Comparison of ENCODE assay signal across 22 cellular contexts in the genomic region with DNA sequence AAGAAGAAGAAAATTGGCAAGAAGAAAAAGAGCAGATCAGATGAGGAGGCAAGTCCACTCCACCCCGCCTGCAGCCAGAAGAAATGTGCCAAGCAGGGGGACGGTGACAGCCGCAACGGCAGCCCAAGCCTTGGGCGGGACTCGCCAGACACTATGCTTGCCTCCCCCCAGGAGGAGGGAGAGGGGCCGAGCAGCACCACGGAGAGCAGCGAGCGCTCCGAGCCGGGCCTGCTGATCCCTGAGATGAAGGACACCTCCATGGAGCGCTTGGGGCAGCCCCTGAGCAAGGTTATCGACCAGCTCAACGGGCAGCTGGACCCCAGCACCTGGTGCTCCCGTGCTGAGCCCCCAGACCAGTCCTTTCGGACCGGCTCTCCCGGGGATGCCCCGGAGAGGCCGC. TPM values are rescaled to one million over a fixed set of nuclear protein-coding genes. Genes with fewer than 3 reads are reported as not detected.
A peak's percentile ranks its signal among the peaks of the same experiment; 100 is the strongest.
DNase-seq lines count a peak whose midpoint lies in the region; ATAC-seq and TF ChIP-seq lines count a peak whose summit lies in the region.
"Had no signal": no experiment of that assay in that cellular context is flagged by ENCODE, and none has a peak within 500 bp of the region (broad histone marks: within the 10 kb centered on the region; RNA-seq: fewer than 3 reads in every experiment).

No MANE protein-coding gene starts in this region.

- H3K4me3 Mint-ChIP-seq in activated naive CD8-positive, alpha-beta T cell treated with anti-CD3 and anti-CD28 coated beads, Interleukin-2, amount 50 U/mL, for 24 hours = no peak overlapping the region
- H3K4me3 Mint-ChIP-seq in activated naive CD8-positive, alpha-beta T cell treated with anti-CD3 and anti-CD28 coated beads for 36 hours = no peak overlapping the region
- H3K4me3 Mint-ChIP-seq: CD4-positive, alpha-beta T cell had no signal

- no peak for DNase-seq in activated naive CD8-positive, alpha-beta T cell treated with anti-CD3 and anti-CD28 coated beads, Interleukin-2, amount 50 U/mL, for 24 hours
- no peak for DNase-seq in activated naive CD8-positive, alpha-beta T cell treated with anti-CD3 and anti-CD28 coated beads for 36 hours
- DNase-seq in RWPE2 (ENCODE audit: low spot score) = peak; percentile 48
- DNase-seq in right cardiac atrium = no peak
- no peak for DNase-seq in gastrocnemius medialis
- no peak for DNase-seq in NK-92 treated with Interleukin-12 subunit alpha and Interleukin-12 subunit beta, amount 100 ng/mL, for 24 hours (lab: John Stamatoyannopoulos, UW)
- no peak for DNase-seq in NCI-H2107 (lab: John Stamatoyannopoulos, UW)
- DNase-seq in germinal center (ENCODE audit: low spot score) = no peak
- DNase-seq: 8988T; BE2C; Calu3; CD4-positive, alpha-beta T cell; KBM-7; MV-4-11; NCI-H1417; NCI-H1930; NCI-H2171; NCI-H446; NCI-H69; SHP77 had no signal

- H3K9me3 Mint-ChIP-seq in activated naive CD8-positive, alpha-beta T cell treated with anti-CD3 and anti-CD28 coated beads, Interleukin-2, amount 50 U/mL, for 24 hours = no peaks in the 10 kb centered on the region
- H3K9me3 Mint-ChIP-seq in activated naive CD8-positive, alpha-beta T cell treated with anti-CD3 and anti-CD28 coated beads for 36 hours = no peaks in the 10 kb centered on the region
- H3K9me3 Mint-ChIP-seq: CD4-positive, alpha-beta T cell had no signal

- H3K27ac ChIP-seq in RWPE2 (ENCODE audit: poor library complexity, severe bottlenecking) = no peak overlapping the region
- H3K27ac ChIP-seq in right cardiac atrium (ENCODE audit: low read length) = no peak overlapping the region
- peak overlapping the region; percentile 90 to 96 (median 94) for H3K27ac ChIP-seq in gastrocnemius medialis
- H3K27ac ChIP-seq: HL-60 had no signal

- no peak for TF ChIP-seq POLR2A in gastrocnemius medialis (IDR thresholded peaks at IDR 0.05)

- no peaks in the 10 kb centered on the region for H3K4me1 Mint-ChIP-seq in activated naive CD8-positive, alpha-beta T cell treated with anti-CD3 and anti-CD28 coated beads, Interleukin-2, amount 50 U/mL, for 24 hours
- H3K4me1 Mint-ChIP-seq in activated naive CD8-positive, alpha-beta T cell treated with anti-CD3 and anti-CD28 coated beads for 36 hours = no peaks in the 10 kb centered on the region

- ATAC-seq in activated naive CD8-positive, alpha-beta T cell treated with anti-CD3 and anti-CD28 coated beads, Interleukin-2, amount 50 U/mL, for 24 hours = no peak
- ATAC-seq in RWPE2 (ENCODE audit: low read depth) (no peak), right cardiac atrium (peak; percentile 12 to 27), gastrocnemius medialis (peak in 1 of 2 donors; percentile 10)

- H3K4me1 ChIP-seq in RWPE2 (ENCODE audit: insufficient read depth, poor library complexity, severe bottlenecking) = no peaks in the 10 kb centered on the region
- no peaks in the 10 kb centered on the region for H3K4me1 ChIP-seq in right cardiac atrium (ENCODE audit: control insufficient read depth, insufficient read depth, low read length)
- H3K4me1 ChIP-seq in gastrocnemius medialis = peaks cover 32 to 37% of the 10 kb centered on the region in 2 donors
- H3K4me1 ChIP-seq: BE2C, HAP-1 had no signal

- H3K9me3 ChIP-seq in RWPE2 (ENCODE audit: severe bottlenecking) (no peaks in the 10 kb centered on the region), right cardiac atrium (ENCODE audit: control insufficient read depth, low read length) (no peaks in the 10 kb centered on the region), gastrocnemius medialis (no peaks in the 10 kb centered on the region)
- H3K9me3 ChIP-seq: BE2C, HAP-1 had no signal

- peaks cover 33% of the 10 kb centered on the region for H3K36me3 ChIP-seq in RWPE2 (ENCODE audit: low read depth)
- H3K36me3 ChIP-seq in gastrocnemius medialis = peaks cover 0 to 73% of the 10 kb centered on the region in 2 donors
- H3K36me3 ChIP-seq: BE2C had no signal

- intact Hi-C loops in right cardiac atrium (cut with DNase I) = no loop called here
- intact Hi-C loops in gastrocnemius medialis (cut with DNase I; ENCODE audit: low total_unique reads) = no loop called here

- H3K27ac Mint-ChIP-seq in activated naive CD8-positive, alpha-beta T cell treated with anti-CD3 and anti-CD28 coated beads, Interleukin-2, amount 50 U/mL, for 24 hours = peak overlapping the region; percentile 47
- H3K27ac Mint-ChIP-seq in activated naive CD8-positive, alpha-beta T cell treated with anti-CD3 and anti-CD28 coated beads for 36 hours = no peak overlapping the region
- H3K27ac Mint-ChIP-seq: CD4-positive, alpha-beta T cell had no signal

- peaks cover 3% of the 10 kb centered on the region for H3K36me3 Mint-ChIP-seq in activated naive CD8-positive, alpha-beta T cell treated with anti-CD3 and anti-CD28 coated beads, Interleukin-2, amount 50 U/mL, for 24 hours (ENCODE audit: low read depth)
- peaks cover 5% of the 10 kb centered on the region for H3K36me3 Mint-ChIP-seq in activated naive CD8-positive, alpha-beta T cell treated with anti-CD3 and anti-CD28 coated beads for 36 hours

- no peak for TF ChIP-seq CTCF in RWPE2 (IDR thresholded peaks at IDR 0.05; ENCODE audit: poor library complexity, severe bottlenecking)
- no peak for TF ChIP-seq CTCF in gastrocnemius medialis (IDR thresholded peaks at IDR 0.05 in 4 of 5, conservative IDR thresholded peaks at IDR 0.05 in 1 of 5)

- no peaks in the 10 kb centered on the region for H3K27me3 Mint-ChIP-seq in activated naive CD8-positive, alpha-beta T cell treated with anti-CD3 and anti-CD28 coated beads, Interleukin-2, amount 50 U/mL, for 24 hours
- H3K27me3 Mint-ChIP-seq in activated naive CD8-positive, alpha-beta T cell treated with anti-CD3 and anti-CD28 coated beads for 36 hours = no peaks in the 10 kb centered on the region
- H3K27me3 Mint-ChIP-seq: CD4-positive, alpha-beta T cell had no signal

- H3K4me3 ChIP-seq in RWPE2 (ENCODE audit: severe bottlenecking) = no peak overlapping the region
- H3K4me3 ChIP-seq in right cardiac atrium (ENCODE audit: low read length) = no peak overlapping the region
- no peak overlapping the region for H3K4me3 ChIP-seq in gastrocnemius medialis
- H3K4me3 ChIP-seq: HAP-1 had no signal

- H3K27me3 ChIP-seq in RWPE2 (ENCODE audit: insufficient read depth, poor library complexity, severe bottlenecking) (no peaks in the 10 kb centered on the region), right cardiac atrium (ENCODE audit: control insufficient read depth, insufficient read depth) (no peaks in the 10 kb centered on the region), gastrocnemius medialis (no peaks in the 10 kb centered on the region)
- H3K27me3 ChIP-seq: BE2C had no signal

- WGBS in right cardiac atrium = 67% methylated on average over 21 of the region's 21 CpGs

- in situ Hi-C loops in gastrocnemius medialis (cut with MboI; ENCODE audit: low sequenced_read_pairs in 4 of 4) = loop anchor here in 1 of 4 donors (25.0 kb wide), 1 partner anchor 140 kb away; a partner anchor contains a TSS

RNA-seq across cellular contexts. Expression of a gene that starts 9.0 kb away (rescaled TPM):
- total RNA-seq in activated naive CD8-positive, alpha-beta T cell treated with anti-CD3 and anti-CD28 coated beads for 36 hours = under 1 TPM; 0.76 to 0.94 TPM
- total RNA-seq in right cardiac atrium = 1 to 10 TPM; 3.0 to 4.4 (median 3.3) TPM
- 8.1 TPM for polyA plus RNA-seq in right cardiac atrium
- total RNA-seq in gastrocnemius medialis = 10 to 100 TPM in 3 of 4 donors, 1 to 10 TPM in 1; 7.8 to 17.2 (median 13.8) TPM

RNA-seq across cellular contexts. Expression of a gene that starts 15.3 kb away (rescaled TPM):
- total RNA-seq in activated naive CD8-positive, alpha-beta T cell treated with anti-CD3 and anti-CD28 coated beads for 36 hours = not detected
- total RNA-seq in right cardiac atrium = not detected
- not detected for polyA plus RNA-seq in right cardiac atrium
- total RNA-seq in gastrocnemius medialis = under 1 TPM in 1 of 4 donors, not detected in 3; 0.33 TPM
- total RNA-seq: Calu3; CD4-positive, alpha-beta T cell had no signal

RNA-seq across cellular contexts. Expression of a gene that starts 31.6 kb away (rescaled TPM):
- not detected for total RNA-seq in activated naive CD8-positive, alpha-beta T cell treated with anti-CD3 and anti-CD28 coated beads for 36 hours
- total RNA-seq in right cardiac atrium (100 to 1,000 TPM in 1 of 4 donors, 10 to 100 TPM in 3; 83.6 to 112 (median 94.6) TPM), gastrocnemius medialis (1 to 10 TPM; 1.4 to 3.9 (median 3.8) TPM)
- 95.0 TPM for polyA plus RNA-seq in right cardiac atrium

RNA-seq across cellular contexts. Expression of a gene that starts 42.9 kb away (rescaled TPM):
- total RNA-seq in activated naive CD8-positive, alpha-beta T cell treated with anti-CD3 and anti-CD28 coated beads for 36 hours = 10 to 100 TPM; 45.4 to 50.6 TPM
- total RNA-seq in right cardiac atrium (10 to 100 TPM; 72.1 to 85.1 (median 76.1) TPM), gastrocnemius medialis (100 to 1,000 TPM in 3 of 4 donors, 10 to 100 TPM in 1; 86.7 to 170 (median 144) TPM)
- 71.8 TPM for polyA plus RNA-seq in right cardiac atrium

Comparison
In these comparisons a context has a peak if more than half of its experiments do, and no peak if none do; other contexts are left out.
1. ATAC-seq: peak in right cardiac atrium (2 of 2); none in activated naive CD8-positive, alpha-beta T cell treated with anti-CD3 and anti-CD28 coated beads, Interleukin-2, amount 50 U/mL, for 24 hours (single experiment) and RWPE2 (single experiment).
2. H3K27ac ChIP-seq: peak in gastrocnemius medialis (4 of 4); none in RWPE2 (single experiment) and right cardiac atrium (single experiment).
3. RNA of a gene that starts 31.6 kb away (total RNA-seq): 83.6 to 112 TPM in right cardiac atrium; 1.4 to 3.9 TPM in gastrocnemius medialis and not detected in activated naive CD8-positive, alpha-beta T cell treated with anti-CD3 and anti-CD28 coated beads for 36 hours; every median in the first group is over 10 times any median in the second.